In the genomic region with DNA sequence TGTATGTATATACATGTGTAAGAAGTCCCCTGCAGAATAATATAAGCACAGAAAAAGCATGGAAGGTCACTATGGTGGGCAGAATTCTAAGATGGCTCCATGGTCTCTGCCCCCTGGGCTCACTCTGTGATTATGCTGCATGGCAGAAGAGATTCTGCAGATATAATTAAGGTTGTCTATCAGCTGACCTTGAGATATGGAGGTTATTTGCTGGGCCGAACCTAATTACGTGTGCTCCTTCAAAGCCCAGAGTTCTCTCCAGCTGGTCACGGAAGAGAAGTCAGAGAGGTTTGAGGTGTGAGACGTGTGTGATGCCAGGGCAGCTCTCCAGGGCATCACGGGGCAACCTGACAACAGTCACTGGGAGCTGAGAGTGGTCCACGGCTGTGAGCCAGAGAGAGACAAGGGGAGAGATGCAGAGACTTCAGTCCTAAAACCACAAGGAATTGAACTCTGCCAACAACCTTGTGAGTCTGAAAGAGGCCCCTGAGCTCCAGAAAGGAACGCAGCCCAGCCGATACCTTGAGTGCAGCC, we compare ENCODE assay signal across 2 cellular contexts.
TF ChIP-seq lines count a peak whose summit lies in the region.

No MANE protein-coding gene starts in this region.

TF ChIP-seq in SK-N-SH, 30 proteins besides CTCF, POLR2A, EP300 and RAD21:
- no peak for TF ChIP-seq POLR2AphosphoS5 (IDR thresholded peaks at IDR 0.05; ENCODE audit: low read depth, low read length)
- peak; percentile 58; the same call in 1 of the 2 replicates for TF ChIP-seq FOXJ3 (CRISPR knock-in tag; IDR thresholded peaks at IDR 0.05)
- 0 out of 2 replicates have a peak, but pooled peaks have one; percentile 26 for TF ChIP-seq RCOR1 (IDR thresholded peaks at IDR 0.05; ENCODE audit: low read length)
- TF ChIP-seq GATA2 (CRISPR knock-in tag; IDR thresholded peaks at IDR 0.05): peak; percentile 83
- TF ChIP-seq, protein P1, sequence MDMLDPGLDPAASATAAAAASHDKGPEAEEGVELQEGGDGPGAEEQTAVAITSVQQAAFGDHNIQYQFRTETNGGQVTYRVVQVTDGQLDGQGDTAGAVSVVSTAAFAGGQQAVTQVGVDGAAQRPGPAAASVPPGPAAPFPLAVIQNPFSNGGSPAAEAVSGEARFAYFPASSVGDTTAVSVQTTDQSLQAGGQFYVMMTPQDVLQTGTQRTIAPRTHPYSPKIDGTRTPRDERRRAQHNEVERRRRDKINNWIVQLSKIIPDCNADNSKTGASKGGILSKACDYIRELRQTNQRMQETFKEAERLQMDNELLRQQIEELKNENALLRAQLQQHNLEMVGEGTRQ (IDR thresholded peaks at IDR 0.05; ENCODE audit: borderline replicate concordance, low read depth, low read length): no peak
- peak; percentile 50; the same call in 1 of the 2 replicates for TF ChIP-seq MXI1 (IDR thresholded peaks at IDR 0.05; ENCODE audit: low read depth, low read length)

TF ChIP-seq in SK-N-SH treated with all-trans-retinoic acid at 6 μM for 48 hours, 23 proteins besides CTCF, POLR2A, EP300 and RAD21:
- TF ChIP-seq, protein P2, sequence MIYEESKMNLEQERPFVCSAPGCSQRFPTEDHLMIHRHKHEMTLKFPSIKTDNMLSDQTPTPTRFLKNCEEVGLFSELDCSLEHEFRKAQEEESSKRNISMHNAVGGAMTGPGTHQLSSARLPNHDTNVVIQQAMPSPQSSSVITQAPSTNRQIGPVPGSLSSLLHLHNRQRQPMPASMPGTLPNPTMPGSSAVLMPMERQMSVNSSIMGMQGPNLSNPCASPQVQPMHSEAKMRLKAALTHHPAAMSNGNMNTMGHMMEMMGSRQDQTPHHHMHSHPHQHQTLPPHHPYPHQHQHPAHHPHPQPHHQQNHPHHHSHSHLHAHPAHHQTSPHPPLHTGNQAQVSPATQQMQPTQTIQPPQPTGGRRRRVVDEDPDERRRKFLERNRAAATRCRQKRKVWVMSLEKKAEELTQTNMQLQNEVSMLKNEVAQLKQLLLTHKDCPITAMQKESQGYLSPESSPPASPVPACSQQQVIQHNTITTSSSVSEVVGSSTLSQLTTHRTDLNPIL (CRISPR knock-in tag; IDR thresholded peaks at IDR 0.05; ENCODE audit: low read depth): no peak
- TF ChIP-seq ZFP30 (CRISPR knock-in tag; IDR thresholded peaks at IDR 0.05): no peak
- TF ChIP-seq, protein P3, sequence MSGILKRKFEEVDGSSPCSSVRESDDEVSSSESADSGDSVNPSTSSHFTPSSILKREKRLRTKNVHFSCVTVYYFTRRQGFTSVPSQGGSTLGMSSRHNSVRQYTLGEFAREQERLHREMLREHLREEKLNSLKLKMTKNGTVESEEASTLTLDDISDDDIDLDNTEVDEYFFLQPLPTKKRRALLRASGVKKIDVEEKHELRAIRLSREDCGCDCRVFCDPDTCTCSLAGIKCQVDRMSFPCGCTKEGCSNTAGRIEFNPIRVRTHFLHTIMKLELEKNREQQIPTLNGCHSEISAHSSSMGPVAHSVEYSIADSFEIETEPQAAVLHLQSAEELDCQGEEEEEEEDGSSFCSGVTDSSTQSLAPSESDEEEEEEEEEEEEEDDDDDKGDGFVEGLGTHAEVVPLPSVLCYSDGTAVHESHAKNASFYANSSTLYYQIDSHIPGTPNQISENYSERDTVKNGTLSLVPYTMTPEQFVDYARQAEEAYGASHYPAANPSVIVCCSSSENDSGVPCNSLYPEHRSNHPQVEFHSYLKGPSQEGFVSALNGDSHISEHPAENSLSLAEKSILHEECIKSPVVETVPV (CRISPR knock-in tag; IDR thresholded peaks at IDR 0.05): no peak
- no peak for TF ChIP-seq ZNF8 (CRISPR knock-in tag; IDR thresholded peaks at IDR 0.05)
- no peak for TF ChIP-seq SNAI2 (CRISPR knock-in tag; IDR thresholded peaks at IDR 0.05)
- no peak for TF ChIP-seq ZNF70 (CRISPR knock-in tag; IDR thresholded peaks at IDR 0.05)
- no peak for TF ChIP-seq CSDC2 (CRISPR knock-in tag; IDR thresholded peaks at IDR 0.05)
- no peak for TF ChIP-seq ISL1 (CRISPR knock-in tag; IDR thresholded peaks at IDR 0.05)
- no peak for TF ChIP-seq ZNF565 (CRISPR knock-in tag; conservative IDR thresholded peaks at IDR 0.05; ENCODE audit: low read depth)
- no peak for TF ChIP-seq TCF4 (CRISPR knock-in tag; IDR thresholded peaks at IDR 0.05; ENCODE audit: borderline replicate concordance)
- no peak for TF ChIP-seq TOX (CRISPR knock-in tag; IDR thresholded peaks at IDR 0.05; ENCODE audit: borderline replicate concordance)
- TF ChIP-seq, protein P4, sequence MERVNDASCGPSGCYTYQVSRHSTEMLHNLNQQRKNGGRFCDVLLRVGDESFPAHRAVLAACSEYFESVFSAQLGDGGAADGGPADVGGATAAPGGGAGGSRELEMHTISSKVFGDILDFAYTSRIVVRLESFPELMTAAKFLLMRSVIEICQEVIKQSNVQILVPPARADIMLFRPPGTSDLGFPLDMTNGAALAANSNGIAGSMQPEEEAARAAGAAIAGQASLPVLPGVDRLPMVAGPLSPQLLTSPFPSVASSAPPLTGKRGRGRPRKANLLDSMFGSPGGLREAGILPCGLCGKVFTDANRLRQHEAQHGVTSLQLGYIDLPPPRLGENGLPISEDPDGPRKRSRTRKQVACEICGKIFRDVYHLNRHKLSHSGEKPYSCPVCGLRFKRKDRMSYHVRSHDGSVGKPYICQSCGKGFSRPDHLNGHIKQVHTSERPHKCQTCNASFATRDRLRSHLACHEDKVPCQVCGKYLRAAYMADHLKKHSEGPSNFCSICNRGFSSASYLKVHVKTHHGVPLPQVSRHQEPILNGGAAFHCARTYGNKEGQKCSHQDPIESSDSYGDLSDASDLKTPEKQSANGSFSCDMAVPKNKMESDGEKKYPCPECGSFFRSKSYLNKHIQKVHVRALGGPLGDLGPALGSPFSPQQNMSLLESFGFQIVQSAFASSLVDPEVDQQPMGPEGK (CRISPR knock-in tag; IDR thresholded peaks at IDR 0.05; ENCODE audit: borderline replicate concordance): no peak
- TF ChIP-seq ESRRG (CRISPR knock-in tag; IDR thresholded peaks at IDR 0.05): no peak
- TF ChIP-seq OSR1 (CRISPR knock-in tag; IDR thresholded peaks at IDR 0.05): no peak
- no peak for TF ChIP-seq PPARA (CRISPR knock-in tag; IDR thresholded peaks at IDR 0.05; ENCODE audit: borderline replicate concordance)
- TF ChIP-seq, protein P5, sequence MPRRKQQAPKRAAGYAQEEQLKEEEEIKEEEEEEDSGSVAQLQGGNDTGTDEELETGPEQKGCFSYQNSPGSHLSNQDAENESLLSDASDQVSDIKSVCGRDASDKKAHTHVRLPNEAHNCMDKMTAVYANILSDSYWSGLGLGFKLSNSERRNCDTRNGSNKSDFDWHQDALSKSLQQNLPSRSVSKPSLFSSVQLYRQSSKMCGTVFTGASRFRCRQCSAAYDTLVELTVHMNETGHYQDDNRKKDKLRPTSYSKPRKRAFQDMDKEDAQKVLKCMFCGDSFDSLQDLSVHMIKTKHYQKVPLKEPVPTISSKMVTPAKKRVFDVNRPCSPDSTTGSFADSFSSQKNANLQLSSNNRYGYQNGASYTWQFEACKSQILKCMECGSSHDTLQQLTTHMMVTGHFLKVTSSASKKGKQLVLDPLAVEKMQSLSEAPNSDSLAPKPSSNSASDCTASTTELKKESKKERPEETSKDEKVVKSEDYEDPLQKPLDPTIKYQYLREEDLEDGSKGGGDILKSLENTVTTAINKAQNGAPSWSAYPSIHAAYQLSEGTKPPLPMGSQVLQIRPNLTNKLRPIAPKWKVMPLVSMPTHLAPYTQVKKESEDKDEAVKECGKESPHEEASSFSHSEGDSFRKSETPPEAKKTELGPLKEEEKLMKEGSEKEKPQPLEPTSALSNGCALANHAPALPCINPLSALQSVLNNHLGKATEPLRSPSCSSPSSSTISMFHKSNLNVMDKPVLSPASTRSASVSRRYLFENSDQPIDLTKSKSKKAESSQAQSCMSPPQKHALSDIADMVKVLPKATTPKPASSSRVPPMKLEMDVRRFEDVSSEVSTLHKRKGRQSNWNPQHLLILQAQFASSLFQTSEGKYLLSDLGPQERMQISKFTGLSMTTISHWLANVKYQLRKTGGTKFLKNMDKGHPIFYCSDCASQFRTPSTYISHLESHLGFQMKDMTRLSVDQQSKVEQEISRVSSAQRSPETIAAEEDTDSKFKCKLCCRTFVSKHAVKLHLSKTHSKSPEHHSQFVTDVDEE (CRISPR knock-in tag; IDR thresholded peaks at IDR 0.05): no peak
- TF ChIP-seq ZC3H10 (CRISPR knock-in tag; IDR thresholded peaks at IDR 0.05): no peak
- no peak for TF ChIP-seq BACH2 (CRISPR knock-in tag; IDR thresholded peaks at IDR 0.05; ENCODE audit: borderline replicate concordance)
- no peak for TF ChIP-seq GLIS3 (CRISPR knock-in tag; IDR thresholded peaks at IDR 0.05)
